Comparison of ENCODE assay signal across 1 cellular context in genomic region chr3:72043212-72044133, GRCh38.
TF ChIP-seq lines count a peak whose summit lies in the region.

No MANE protein-coding gene starts in this region.

TF ChIP-seq in WTC11, 78 proteins besides CTCF, POLR2A, EP300 and RAD21 (continued from another document):
- TF ChIP-seq FOXJ3 (CRISPR knock-in tag; IDR thresholded peaks at IDR 0.05; ENCODE audit: borderline replicate concordance): no peak
- TF ChIP-seq, protein P1, sequence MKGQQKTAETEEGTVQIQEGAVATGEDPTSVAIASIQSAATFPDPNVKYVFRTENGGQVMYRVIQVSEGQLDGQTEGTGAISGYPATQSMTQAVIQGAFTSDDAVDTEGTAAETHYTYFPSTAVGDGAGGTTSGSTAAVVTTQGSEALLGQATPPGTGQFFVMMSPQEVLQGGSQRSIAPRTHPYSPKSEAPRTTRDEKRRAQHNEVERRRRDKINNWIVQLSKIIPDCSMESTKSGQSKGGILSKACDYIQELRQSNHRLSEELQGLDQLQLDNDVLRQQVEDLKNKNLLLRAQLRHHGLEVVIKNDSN (CRISPR knock-in tag; IDR thresholded peaks at IDR 0.05): no peak
- no peak for TF ChIP-seq GRHL2 (CRISPR knock-in tag; IDR thresholded peaks at IDR 0.05; ENCODE audit: insufficient replicate concordance, severe bottlenecking)
- TF ChIP-seq NFATC4 (CRISPR knock-in tag; IDR thresholded peaks at IDR 0.05): no peak
- TF ChIP-seq ZNF423 (CRISPR knock-in tag; IDR thresholded peaks at IDR 0.05): no peak
- TF ChIP-seq ZNF281 (CRISPR knock-in tag; IDR thresholded peaks at IDR 0.05): no peak
- TF ChIP-seq IRF1 (CRISPR knock-in tag; IDR thresholded peaks at IDR 0.05): no peak
- TF ChIP-seq ETV6 (CRISPR knock-in tag; IDR thresholded peaks at IDR 0.05): no peak
